In genomic region chr2:10329584-10329879, GRCh38 we compare ENCODE assay signal across 9 cellular contexts. TPM values are rescaled to one million over a fixed set of nuclear protein-coding genes. Genes with fewer than 3 reads are reported as not detected.
DNase-seq lines count a peak whose midpoint lies in the region; ATAC-seq lines count a peak whose summit lies in the region.
"Had no signal": no experiment of that assay in that cellular context is flagged by ENCODE, and none has a peak within 500 bp of the region (broad histone marks: within the 10 kb centered on the region; RNA-seq: fewer than 3 reads in every experiment).

No MANE protein-coding gene starts in this region.

- H3K27me3 Mint-ChIP-seq in activated naive CD4-positive, alpha-beta T cell treated with anti-CD3 and anti-CD28 coated beads, Interleukin-2, amount 10 ng/mL, durations not matched to agents 7 days and 5 days = peaks cover 6% of the 10 kb centered on the region
- no peaks in the 10 kb centered on the region for H3K27me3 Mint-ChIP-seq in activated T-helper 1 cell treated with anti-CD3 and anti-CD28 coated beads, Interleukin-12 subunit alpha, Interleukin-12 subunit beta, Interleukin-2, Interleukin-4 antibody, amounts not matched to agents 30 ng/mL and 10 ng/mL and 1 ng/mL, durations not matched to agents 14 hours and 24 hours and 36 hours (ENCODE audit: insufficient read depth)
- no peaks in the 10 kb centered on the region for H3K27me3 Mint-ChIP-seq in memory B cell

- peaks cover 16% of the 10 kb centered on the region for H3K36me3 Mint-ChIP-seq in activated naive CD4-positive, alpha-beta T cell treated with anti-CD3 and anti-CD28 coated beads, Interleukin-2, amount 10 ng/mL, durations not matched to agents 7 days and 5 days
- peaks cover 2% of the 10 kb centered on the region for H3K36me3 Mint-ChIP-seq in activated T-helper 1 cell treated with anti-CD3 and anti-CD28 coated beads, Interleukin-12 subunit alpha, Interleukin-12 subunit beta, Interleukin-2, Interleukin-4 antibody, amounts not matched to agents 30 ng/mL and 10 ng/mL and 1 ng/mL, durations not matched to agents 14 hours and 24 hours and 36 hours (ENCODE audit: low read depth)
- H3K36me3 Mint-ChIP-seq in memory B cell = peaks cover 5% of the 10 kb centered on the region

- no peaks in the 10 kb centered on the region for H3K9me3 ChIP-seq in subcutaneous abdominal adipose tissue (ENCODE audit: control insufficient read depth in 5 of 5, low read length in 5 of 5)

- H3K4me1 ChIP-seq in subcutaneous abdominal adipose tissue (ENCODE audit: control insufficient read depth in 5 of 5, insufficient read depth in 5 of 5, low read length in 5 of 5) = peaks cover 12 to 62% (median 48%) of the 10 kb centered on the region in 5 donors

- no peaks in the 10 kb centered on the region for H3K36me3 ChIP-seq in subcutaneous abdominal adipose tissue (ENCODE audit: control insufficient read depth in 5 of 5, insufficient read depth in 5 of 5, low read length in 5 of 5)

- H3K9me3 Mint-ChIP-seq in activated naive CD4-positive, alpha-beta T cell treated with anti-CD3 and anti-CD28 coated beads, Interleukin-2, amount 10 ng/mL, durations not matched to agents 7 days and 5 days = no peaks in the 10 kb centered on the region
- H3K9me3 Mint-ChIP-seq in activated T-helper 1 cell treated with anti-CD3 and anti-CD28 coated beads, Interleukin-12 subunit alpha, Interleukin-12 subunit beta, Interleukin-2, Interleukin-4 antibody, amounts not matched to agents 30 ng/mL and 10 ng/mL and 1 ng/mL, durations not matched to agents 14 hours and 24 hours and 36 hours = no peaks in the 10 kb centered on the region
- no peaks in the 10 kb centered on the region for H3K9me3 Mint-ChIP-seq in memory B cell

- no peak for DNase-seq in activated naive CD4-positive, alpha-beta T cell treated with anti-CD3 and anti-CD28 coated beads, Interleukin-2, amount 10 ng/mL, durations not matched to agents 7 days and 5 days
- no peak for DNase-seq in activated naive CD4-positive, alpha-beta T cell treated with Interleukin-2 at 50 U/mL for 16 hours
- no peak for DNase-seq in activated T-helper 1 cell treated with anti-CD3 and anti-CD28 coated beads, Interleukin-12 subunit alpha, Interleukin-12 subunit beta, Interleukin-2, Interleukin-4 antibody, amounts not matched to agents 30 ng/mL and 10 ng/mL and 1 ng/mL, durations not matched to agents 14 hours and 24 hours and 36 hours (ENCODE audit: low spot score)
- DNase-seq in memory B cell (ENCODE audit: low spot score in 2 of 2) (no peak), ureter (ENCODE audit: low spot score) (no peak), COR-L47 (lab: John Stamatoyannopoulos, UW) (no peak)
- DNase-seq in stimulated activated CD4-positive, alpha-beta T cell treated with anti-CD3 and anti-CD28 coated beads, Interleukin-4, amount 100 ng/mL, for 1 hour = no peak
- DNase-seq: NCI-H526 treated with DMSO at 0.1 percent for 48 hours had no signal

- intact Hi-C loops in activated T-helper 1 cell treated with anti-CD3 and anti-CD28 coated beads, Interleukin-12 subunit alpha, Interleukin-12 subunit beta, Interleukin-2, Interleukin-4 antibody, amounts not matched to agents 30 ng/mL and 10 ng/mL and 1 ng/mL, durations not matched to agents 14 hours and 24 hours and 36 hours (cut with micrococcal nuclease) = no loop called here

- H3K9ac ChIP-seq in subcutaneous abdominal adipose tissue (ENCODE audit: low read length in 5 of 5) = no peak overlapping the region

- peaks cover 0 to 6% (median 0%) of the 10 kb centered on the region in 5 donors for H3K27me3 ChIP-seq in subcutaneous abdominal adipose tissue (ENCODE audit: control insufficient read depth in 5 of 5, insufficient read depth in 4 of 5, low read length in 5 of 5)

- peaks cover 88% of the 10 kb centered on the region for H3K4me1 Mint-ChIP-seq in activated naive CD4-positive, alpha-beta T cell treated with anti-CD3 and anti-CD28 coated beads, Interleukin-2, amount 10 ng/mL, durations not matched to agents 7 days and 5 days
- H3K4me1 Mint-ChIP-seq in activated T-helper 1 cell treated with anti-CD3 and anti-CD28 coated beads, Interleukin-12 subunit alpha, Interleukin-12 subunit beta, Interleukin-2, Interleukin-4 antibody, amounts not matched to agents 30 ng/mL and 10 ng/mL and 1 ng/mL, durations not matched to agents 14 hours and 24 hours and 36 hours (ENCODE audit: low read depth) = peaks cover 67% of the 10 kb centered on the region
- H3K4me1 Mint-ChIP-seq in memory B cell = peaks cover 75% of the 10 kb centered on the region

- H3K4me3 ChIP-seq in subcutaneous abdominal adipose tissue (ENCODE audit: low read depth in 1 of 5, low read length in 5 of 5) = peak overlapping the region in 1 of 5 donors; percentile 54

- peak overlapping the region; percentile 85 for H3K4me3 Mint-ChIP-seq in activated naive CD4-positive, alpha-beta T cell treated with anti-CD3 and anti-CD28 coated beads, Interleukin-2, amount 10 ng/mL, durations not matched to agents 7 days and 5 days
- peak overlapping the region; percentile 86 for H3K4me3 Mint-ChIP-seq in activated T-helper 1 cell treated with anti-CD3 and anti-CD28 coated beads, Interleukin-12 subunit alpha, Interleukin-12 subunit beta, Interleukin-2, Interleukin-4 antibody, amounts not matched to agents 30 ng/mL and 10 ng/mL and 1 ng/mL, durations not matched to agents 14 hours and 24 hours and 36 hours
- peak overlapping the region; percentile 85 for H3K4me3 Mint-ChIP-seq in memory B cell

- no peak for ATAC-seq in memory B cell (ENCODE audit: low read depth)

- peak overlapping the region; percentile 24 for H3K27ac ChIP-seq in subcutaneous abdominal adipose tissue (ENCODE audit: low read depth, low read length)

- peak overlapping the region; percentile 93 for H3K27ac Mint-ChIP-seq in activated naive CD4-positive, alpha-beta T cell treated with anti-CD3 and anti-CD28 coated beads, Interleukin-2, amount 10 ng/mL, durations not matched to agents 7 days and 5 days
- H3K27ac Mint-ChIP-seq in activated T-helper 1 cell treated with anti-CD3 and anti-CD28 coated beads, Interleukin-12 subunit alpha, Interleukin-12 subunit beta, Interleukin-2, Interleukin-4 antibody, amounts not matched to agents 30 ng/mL and 10 ng/mL and 1 ng/mL, durations not matched to agents 14 hours and 24 hours and 36 hours = peak overlapping the region; percentile 95
- peak overlapping the region; percentile 92 for H3K27ac Mint-ChIP-seq in memory B cell

- CTCF ChIA-PET in activated naive CD4-positive, alpha-beta T cell treated with anti-CD3 and anti-CD28 coated beads, Interleukin-2, amount 10 ng/mL, durations not matched to agents 7 days and 5 days (lab: Charles Lee) = interaction anchor here (0.7 to 3.8 kb wide), 7 partner anchors 27 to 187 kb away, joined by 3 to 40 read pairs (median 3); partner anchors contain the start of gene HPCAL1

RNA-seq across cellular contexts. Expression of gene HPCAL1, which starts 26.8 kb away (rescaled TPM):
- total RNA-seq in activated T-helper 1 cell treated with anti-CD3 and anti-CD28 coated beads, Interleukin-12 subunit alpha, Interleukin-12 subunit beta, Interleukin-2, Interleukin-4 antibody, amounts not matched to agents 30 ng/mL and 10 ng/mL and 1 ng/mL, durations not matched to agents 14 hours and 24 hours and 36 hours = 59.6 and 62.4 TPM in 2 replicates
- total RNA-seq in ureter = 17.5 TPM
